Comparison of ENCODE assay signal across 21 cellular contexts in genomic region chr2:240948905-240949790, GRCh38. TPM values are rescaled to one million over a fixed set of nuclear protein-coding genes. Genes with fewer than 3 reads are reported as not detected.
DNase-seq lines count a peak whose midpoint lies in the region; ATAC-seq and TF ChIP-seq lines count a peak whose summit lies in the region.
"Had no signal": no experiment of that assay in that cellular context is flagged by ENCODE, and none has a peak within 500 bp of the region (broad histone marks: within the 10 kb centered on the region; RNA-seq: fewer than 3 reads in every experiment).

No MANE protein-coding gene starts in this region.

- H3K4ac ChIP-seq in neuronal stem cell (ENCODE audit: low read length), result no peak overlapping the region

- no peak overlapping the region for H3K4me3 ChIP-seq in neuronal stem cell (ENCODE audit: low read length in 2 of 2)
- H3K4me3 ChIP-seq in aorta (ENCODE audit: low read length in 2 of 2), result no peak overlapping the region
- H3K4me3 ChIP-seq: K562, psoas muscle, SK-N-MC had no signal

- peak overlapping the region; percentile 90 for H2AK5ac ChIP-seq in neuronal stem cell (ENCODE audit: low read depth, low read length)

- no peaks in the 10 kb centered on the region for H3K9me3 Mint-ChIP-seq in chondrocyte (ENCODE audit: low read depth)
- H3K9me3 Mint-ChIP-seq: effector memory CD8-positive, alpha-beta T cell had no signal

- H4K8ac ChIP-seq in neuronal stem cell (ENCODE audit: low read depth, low read length), result no peak overlapping the region

- H3K27me3 Mint-ChIP-seq in chondrocyte (ENCODE audit: low read depth), result peaks cover 29% of the 10 kb centered on the region

- peak overlapping the region; percentile 72 for H3K18ac ChIP-seq in neuronal stem cell (ENCODE audit: low read length)

- H2BK120ac ChIP-seq in neuronal stem cell (ENCODE audit: low read depth, low read length), result no peak overlapping the region

- no peaks in the 10 kb centered on the region for H3K4me1 Mint-ChIP-seq in chondrocyte (ENCODE audit: low read depth)

- H3K9me3 ChIP-seq in neuronal stem cell (replicated peaks in 1 of 2; ENCODE audit: control insufficient read depth in 2 of 2, insufficient read depth in 1 of 2, low read depth in 1 of 2, low read length in 2 of 2) (peaks cover 0 to 3% of the 10 kb centered on the region in 2 donors), aorta (ENCODE audit: control insufficient read depth, low read length) (no peaks in the 10 kb centered on the region)
- H3K9me3 ChIP-seq: psoas muscle had no signal

- DNase-seq in Right ventricle myocardium inferior (ENCODE audit: missing footprints) (peak; percentile 63), left cardiac atrium (no peak), chondrocyte (ENCODE audit: low spot score) (peak; percentile 86), neuronal stem cell (ENCODE audit: low spot score) (no peak), aorta (peak; percentile 32 to 44), H4 (ENCODE audit: low spot score) (no peak)
- no peak for DNase-seq in stimulated activated CD4-positive, alpha-beta T cell treated with anti-CD3 and anti-CD28 coated beads, Interleukin-4, amount 100 ng/mL, for 24 hours
- DNase-seq: activated CD4-positive, CD25-positive, alpha-beta regulatory T cell; activated gamma-delta T cell treated with Interleukin-2 at 50 U/mL for 16 hours; effector memory CD8-positive, alpha-beta T cell; GDM1; glutamatergic neuron; MV-4-11; NCI-H2081; NCI-H82; PC-3; trophoblast cell had no signal

- H3K36me3 ChIP-seq in neuronal stem cell (replicated peaks in 1 of 2; ENCODE audit: control insufficient read depth in 2 of 2, insufficient read depth in 2 of 2, low read length in 2 of 2) (no peaks in the 10 kb centered on the region), aorta (ENCODE audit: control insufficient read depth in 1 of 2, insufficient read depth in 2 of 2, low read length in 1 of 2) (no peaks in the 10 kb centered on the region)

- H2BK5ac ChIP-seq in neuronal stem cell (ENCODE audit: low read length), result no peak overlapping the region

- intact Hi-C loops in Right ventricle myocardium inferior (cut with DNase I), result no loop called here
- intact Hi-C loops in left cardiac atrium (cut with DNase I), result no loop called here
- intact Hi-C loops in aorta (cut with DNase I), result no loop called here

- no CpG with 5 or more reads among the region's 23 CpGs for WGBS in neuronal stem cell (ENCODE audit: extremely low coverage in 2 of 2, insufficient read length in 2 of 2, insufficient replicate concordance in 1 of 2), 2 donors
- WGBS in aorta, 2 donors, result 86 to 93% methylated on average over 23 of the region's 23 CpGs

- H3K36me3 Mint-ChIP-seq in chondrocyte (ENCODE audit: low read depth), result no peaks in the 10 kb centered on the region

- peaks cover 0 to 14% (median 0%) of the 10 kb centered on the region in 3 experiments for H3K27me3 ChIP-seq in neuronal stem cell (ENCODE audit: control insufficient read depth in 3 of 3, insufficient read depth in 3 of 3, low read depth in 1 of 3, low read length in 3 of 3)
- H3K27me3 ChIP-seq in aorta (ENCODE audit: control insufficient read depth in 1 of 2, insufficient read depth in 2 of 2, low read length in 1 of 2), result no peaks in the 10 kb centered on the region

- H3K4me1 ChIP-seq in neuronal stem cell (ENCODE audit: control insufficient read depth in 2 of 2, insufficient read depth in 1 of 2, low read depth in 1 of 2, low read length in 2 of 2) (peaks cover under 1 to 3% of the 10 kb centered on the region in 2 donors), aorta (ENCODE audit: control insufficient read depth in 1 of 2, insufficient read depth in 2 of 2, low read length in 2 of 2) (no peaks in the 10 kb centered on the region)
- H3K4me1 ChIP-seq: psoas muscle had no signal

- no peak overlapping the region for H3K4me2 ChIP-seq in neuronal stem cell (ENCODE audit: insufficient read depth, low read length, poor library complexity, severe bottlenecking)

- H2BK12ac ChIP-seq in neuronal stem cell (ENCODE audit: low read length), result no peak overlapping the region

- peaks cover 5% of the 10 kb centered on the region for H3K79me1 ChIP-seq in neuronal stem cell (ENCODE audit: low read depth, low read length)

- H2BK15ac ChIP-seq in neuronal stem cell (ENCODE audit: low read length), result peak overlapping the region; percentile 77

- H4K91ac ChIP-seq in neuronal stem cell (ENCODE audit: low read depth, low read length, poor library complexity), result no peak overlapping the region

- H2AFZ ChIP-seq in neuronal stem cell (ENCODE audit: low read length), result no peak overlapping the region

- TF ChIP-seq CTCF in chondrocyte (IDR thresholded peaks at IDR 0.05), result no peak

- peak overlapping the region; percentile 59 for H3K23ac ChIP-seq in neuronal stem cell (ENCODE audit: low read depth, low read length, poor library complexity)

- no peak overlapping the region for H3K4me3 Mint-ChIP-seq in chondrocyte (ENCODE audit: unreplicated experiment)
- H3K4me3 Mint-ChIP-seq: effector memory CD8-positive, alpha-beta T cell had no signal

- H3K27ac ChIP-seq in neuronal stem cell (replicated peaks; ENCODE audit: low read length) (no peak overlapping the region), aorta (ENCODE audit: low read depth in 1 of 2, low read length in 2 of 2) (no peak overlapping the region)
- H3K27ac ChIP-seq: psoas muscle, SK-N-MC had no signal

- no peak overlapping the region for H3K9ac ChIP-seq in neuronal stem cell (ENCODE audit: low read depth, low read length, poor library complexity)

- H3K27ac Mint-ChIP-seq in chondrocyte (ENCODE audit: unreplicated experiment), result no peak overlapping the region
- H3K27ac Mint-ChIP-seq: effector memory CD8-positive, alpha-beta T cell had no signal

- ATAC-seq in Right ventricle myocardium inferior, result no peak
- ATAC-seq in left cardiac atrium, result no peak
- ATAC-seq in aorta (ENCODE audit: low FRiP score), result no peak
- ATAC-seq: effector memory CD8-positive, alpha-beta T cell; K562; PC-3; psoas muscle had no signal

- H3K14ac ChIP-seq in neuronal stem cell (ENCODE audit: low read length), result peak overlapping the region; percentile 72

RNA-seq across cellular contexts. Expression of gene CROCC2, which starts 43.0 kb away (rescaled TPM):
- total RNA-seq in Right ventricle myocardium inferior, result not detected
- total RNA-seq in left cardiac atrium, result not detected
- total RNA-seq in chondrocyte, result not detected in 3 replicates
- polyA plus RNA-seq in neuronal stem cell (2013, experiment 1 of 2), result not detected
- polyA plus RNA-seq in neuronal stem cell (2013, experiment 2 of 2), result not detected
- under 1 TPM; 0.13 to 0.45 TPM for total RNA-seq in aorta
- polyA plus RNA-seq in aorta, result not detected
- total RNA-seq in H4 (2014; rRNA removed; shearing (Covaris generic)), result not detected in 2 replicates
- total RNA-seq: K562, lung microvascular endothelial cell, PC-3, psoas muscle had no signal
- polyA plus RNA-seq: K562 had no signal

RNA-seq across cellular contexts. Expression of gene SNED1, which starts 49.3 kb away (rescaled TPM):
- total RNA-seq in Right ventricle myocardium inferior (6.7 TPM), left cardiac atrium (10 to 100 TPM; 12.2 to 31.9 TPM), chondrocyte (1.6 to 2.9 TPM (median 1.9 TPM) in 3 replicates), aorta (100 to 1,000 TPM; 108 to 149 TPM)
- polyA plus RNA-seq in neuronal stem cell (2013, experiment 1 of 2), result 0.14 TPM
- polyA plus RNA-seq in neuronal stem cell (2013, experiment 2 of 2), result 0.04 TPM
- polyA plus RNA-seq in aorta, result 10 to 100 TPM in 1 of 2 donors, 1 to 10 TPM in 1; 5.9 to 27.3 TPM
- total RNA-seq in H4 (2014; rRNA removed; shearing (Covaris generic)), result 1.7 and 2.6 TPM in 2 replicates

RNA-seq across cellular contexts. Expression of gene MAB21L4, which starts 53.2 kb away (rescaled TPM):
- not detected for total RNA-seq in Right ventricle myocardium inferior
- total RNA-seq in left cardiac atrium, result not detected
- not detected in 3 replicates for total RNA-seq in chondrocyte
- polyA plus RNA-seq in neuronal stem cell (2013, experiment 1 of 2), result not detected
- polyA plus RNA-seq in neuronal stem cell (2013, experiment 2 of 2), result not detected
- total RNA-seq in aorta, result not detected
- 1 to 10 TPM in 1 of 2 donors, not detected in 1; 5.5 TPM for polyA plus RNA-seq in aorta
- total RNA-seq in H4 (2014; rRNA removed; shearing (Covaris generic)), result not detected in 2 replicates
- total RNA-seq: K562, lung microvascular endothelial cell, psoas muscle had no signal
- polyA plus RNA-seq: psoas muscle had no signal

Comparison
In these comparisons a context has a peak if more than half of its experiments do, and no peak if none do; other contexts are left out.
1. DNase-seq: peak in Right ventricle myocardium inferior (single experiment), chondrocyte (single experiment) and aorta (2 of 2); none in left cardiac atrium (single experiment), neuronal stem cell (single experiment), H4 (single experiment) and stimulated activated CD4-positive, alpha-beta T cell treated with anti-CD3 and anti-CD28 coated beads, Interleukin-4, amount 100 ng/mL, for 24 hours (single experiment).